18 cellular contexts compared by ENCODE assay signal in the genomic region with DNA sequence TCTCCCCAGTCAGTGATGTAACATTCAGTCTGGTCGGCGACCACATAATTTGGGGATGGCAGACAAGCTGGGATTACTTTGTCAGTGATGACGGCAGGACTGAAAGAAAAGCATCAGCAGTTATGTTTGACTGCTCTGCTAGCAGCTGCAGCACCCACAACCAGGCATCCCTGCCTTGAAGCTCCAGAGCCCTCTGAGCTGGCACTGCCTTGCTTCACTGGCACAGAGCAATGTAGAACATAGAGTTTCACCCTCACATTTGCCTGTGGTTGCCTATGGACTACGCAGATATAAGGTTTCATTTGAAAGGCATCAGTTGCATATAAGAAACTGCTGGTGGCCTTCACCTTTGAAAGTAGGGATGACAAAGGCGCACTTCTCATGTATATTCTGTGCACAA. TPM values are rescaled to one million over a fixed set of nuclear protein-coding genes. Genes with fewer than 3 reads are reported as not detected.
"Had no signal": no experiment of that assay in that cellular context is flagged by ENCODE, and none has a peak within 500 bp of the region (broad histone marks: within the 10 kb centered on the region; RNA-seq: fewer than 3 reads in every experiment).

No MANE protein-coding gene starts in this region.

RNA-seq across cellular contexts. Expression of a gene that starts 12.3 kb away (rescaled TPM):
- total RNA-seq: activated naive CD4-positive, alpha-beta T cell treated with anti-CD3 and anti-CD28 coated beads for 36 hours; activated naive CD4-positive, alpha-beta T cell treated with anti-CD3 and anti-CD28 coated beads, Interleukin-2, amount 50 U/mL, for 72 hours; activated naive CD8-positive, alpha-beta T cell treated with anti-CD3 and anti-CD28 coated beads for 36 hours; activated naive CD8-positive, alpha-beta T cell treated with anti-CD3 and anti-CD28 coated beads, Interleukin-2, amount 10 ng/mL, durations not matched to agents 7 days and 5 days; activated T-cell treated with anti-CD3 and anti-CD28 coated beads, Interleukin-2, amount 50 U/mL, for 72 hours; activated T-helper 1 cell treated with anti-CD3 and anti-CD28 coated beads, Interleukin-12 subunit alpha, Interleukin-12 subunit beta, Interleukin-2, Interleukin-4 antibody, amounts not matched to agents 30 ng/mL and 10 ng/mL and 1 ng/mL, durations not matched to agents 14 hours and 24 hours and 36 hours; activated T-helper 17 cell treated with anti-CD3 and anti-CD28 coated beads, Interleukin-2, amount 50 U/mL, for 72 hours; activated T-helper 2 cell treated with anti-CD3 and anti-CD28 coated beads, Interferon-gamma antibody, Interleukin-2, Interleukin-4, amounts not matched to agents 10 μg/mL and 5 μg/mL and 100 μg/mL, durations not matched to agents 14 hours and 24 hours and 36 hours; aorta; ascending aorta; astrocyte; cardiac septum; chondrocyte had no signal

RNA-seq across cellular contexts. Expression of a gene that starts 25.6 kb away (rescaled TPM):
- total RNA-seq: activated naive CD4-positive, alpha-beta T cell treated with anti-CD3 and anti-CD28 coated beads for 36 hours; activated naive CD4-positive, alpha-beta T cell treated with anti-CD3 and anti-CD28 coated beads, Interleukin-2, amount 50 U/mL, for 72 hours; activated naive CD8-positive, alpha-beta T cell treated with anti-CD3 and anti-CD28 coated beads for 36 hours; activated T-helper 17 cell treated with anti-CD3 and anti-CD28 coated beads, Interleukin-2, amount 50 U/mL, for 72 hours; aorta; body of pancreas; breast epithelium; bronchial epithelial cell; cardiac muscle cell; cardiac septum; cerebellum; chondrocyte had no signal
